ENCODE assay signal across 35 cellular contexts in the genomic region with DNA sequence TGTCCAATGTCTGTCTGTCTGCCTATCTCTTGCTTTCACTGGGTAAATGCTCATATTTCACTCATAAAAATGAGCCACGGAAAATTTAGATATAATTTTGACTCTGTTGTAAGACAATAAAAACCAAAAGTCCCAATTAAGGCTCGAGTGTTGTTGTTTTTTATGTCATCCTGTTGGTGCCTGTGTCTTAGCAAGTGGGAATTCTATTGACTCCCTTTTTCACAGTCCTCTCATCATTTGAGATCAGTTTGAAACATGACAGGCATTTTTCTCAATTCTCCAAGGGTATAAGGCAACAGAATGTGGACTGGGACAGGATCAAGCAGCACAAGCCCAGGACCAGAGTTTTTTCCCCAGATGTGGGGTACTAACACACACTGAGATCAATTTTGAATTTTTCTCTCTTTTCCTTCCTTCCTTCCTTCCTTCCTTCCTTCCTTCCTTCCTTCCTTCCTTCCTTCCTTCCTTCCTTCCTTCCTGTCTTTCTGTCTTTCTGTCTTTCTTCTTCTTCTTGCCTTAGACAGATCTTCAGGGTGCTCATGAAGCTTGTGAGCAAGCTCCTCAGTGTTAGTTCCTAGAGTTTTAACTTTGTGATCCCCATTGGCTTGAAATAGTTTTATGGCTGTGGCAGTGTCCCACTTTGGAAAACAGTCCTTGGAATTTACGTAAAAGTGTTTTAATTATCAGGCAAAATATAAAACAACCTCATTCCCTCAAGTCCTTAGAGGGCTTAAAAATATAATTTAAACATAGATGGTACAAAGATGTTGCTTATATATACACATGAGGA. TPM values are rescaled to one million over a fixed set of nuclear protein-coding genes. Genes with fewer than 3 reads are reported as not detected.
DNase-seq lines count a peak whose midpoint lies in the region; ATAC-seq and TF ChIP-seq lines count a peak whose summit lies in the region.
"Had no signal": no experiment of that assay in that cellular context is flagged by ENCODE, and none has a peak within 500 bp of the region (broad histone marks: within the 10 kb centered on the region; RNA-seq: fewer than 3 reads in every experiment).

No MANE protein-coding gene starts in this region.

- H3K27ac Mint-ChIP-seq in T-cell: no peak overlapping the region
- H3K27ac Mint-ChIP-seq: B cell; CD14-positive monocyte; CD4-positive, alpha-beta T cell; CD4-positive, CD25-positive, alpha-beta regulatory T cell; CD8-positive, alpha-beta memory T cell; CD8-positive, alpha-beta T cell had no signal

- H3K9me3 ChIP-seq in A673 (ENCODE audit: low read depth, low read length, poor library complexity, severe bottlenecking) (no peaks in the 10 kb centered on the region), HEK293 (ENCODE audit: control insufficient read depth, insufficient read depth, low read depth, low read length) (no peaks in the 10 kb centered on the region), SK-N-MC (ENCODE audit: low read depth, low read length) (peaks cover 2% of the 10 kb centered on the region; the same call in 1 of the 2 replicates)
- H3K9me3 ChIP-seq: A549; BE2C; BLaER1; BLaER1 treated with 17β-estradiol and CSF1 and Interleukin-3, amounts not matched to agents 10 nM and 100 nM; Caco-2 had no signal

- H3K4me1 Mint-ChIP-seq in T-cell: no peaks in the 10 kb centered on the region
- H3K4me1 Mint-ChIP-seq: B cell; CD14-positive monocyte; CD4-positive, alpha-beta memory T cell; CD4-positive, CD25-positive, alpha-beta regulatory T cell; CD8-positive, alpha-beta memory T cell had no signal

- H3K27ac ChIP-seq in A673 (ENCODE audit: low read depth, low read length, poor library complexity, severe bottlenecking) (peak overlapping the region; percentile 88), HEK293 (ENCODE audit: extremely low read depth, low read depth, low read length) (no peak overlapping the region), SK-N-MC (peak overlapping the region; percentile 100)
- H3K27ac ChIP-seq: 22Rv1; A549; BLaER1; BLaER1 treated with 17β-estradiol and CSF1 and Interleukin-3, amounts not matched to agents 10 nM and 100 nM; C4-2B had no signal

- H3K4me1 ChIP-seq in A673 (ENCODE audit: insufficient read depth, low read length, poor library complexity, severe bottlenecking): peaks cover 61% of the 10 kb centered on the region
- peaks cover 14% of the 10 kb centered on the region for H3K4me1 ChIP-seq in HEK293 (ENCODE audit: control insufficient read depth, insufficient read depth, low read length)
- H3K4me1 ChIP-seq: A549, BE2C, BLaER1, Caco-2 had no signal

- H3K4me3 ChIP-seq in A673 (ENCODE audit: low read depth, low read length, poor library complexity, severe bottlenecking): peak overlapping the region; percentile 7
- no peak overlapping the region for H3K4me3 ChIP-seq in HEK293 (ENCODE audit: low read depth, low read length)
- peak overlapping the region; percentile 57 for H3K4me3 ChIP-seq in SK-N-MC
- H3K4me3 ChIP-seq: A549; BLaER1; BLaER1 treated with 17β-estradiol and CSF1 and Interleukin-3, amounts not matched to agents 10 nM and 100 nM had no signal

- peaks cover 0 to 6% (median 0%) of the 10 kb centered on the region in 3 donors for H3K9me3 Mint-ChIP-seq in T-cell
- H3K9me3 Mint-ChIP-seq: CD14-positive monocyte; CD4-positive, alpha-beta T cell; CD8-positive, alpha-beta T cell had no signal

- DNase-seq in A673 (ENCODE audit: low spot score): peak; percentile 89
- peak; percentile 100 for DNase-seq in SK-N-MC (ENCODE audit: low read depth, low spot score)
- DNase-seq in T-cell: no peak
- DNase-seq in stimulated activated naive CD4-positive, alpha-beta T cell treated with Interleukin-2 at 50 U/mL for 16 hours (lab: John Stamatoyannopoulos, UW): no peak
- DNase-seq: 8988T; ACHN; AML-193; BE2C; C1 segment of cervical spinal cord; Caco-2; Calu3; CD4-positive, alpha-beta memory T cell; CD4-positive, alpha-beta T cell; CD4-positive, CD25-positive, alpha-beta regulatory T cell; CD8-positive, alpha-beta memory T cell; CD8-positive, alpha-beta T cell; COR-L47; DMS 273 treated with DMSO at 0.1 percent for 48 hours; DMS153; DMS53; DMS79; DMS79 treated with DMSO at 0.1 percent for 48 hours; DND-41; EL had no signal

- intact Hi-C loops in A673 (cut with micrococcal nuclease; ENCODE audit: unreplicated experiment): loop anchor here (1.0 kb wide), 1 partner anchor 150 kb away; no protein-coding TSS in a partner anchor

- BruUV-seq in A673 (replicated peaks; lab: Mats Ljungman, UMichigan): no TSS peak

- ATAC-seq in T-cell (replicated peaks in 1 of 4) (no peak), GM19455 (IDR thresholded peaks at IDR 0.05; ENCODE audit: unreplicated experiment) (no peak)
- ATAC-seq: A549; CD8-positive, alpha-beta T cell had no signal

- H3K4me3 Mint-ChIP-seq in T-cell: no peak overlapping the region
- H3K4me3 Mint-ChIP-seq: B cell; CD14-positive monocyte; CD4-positive, alpha-beta memory T cell; CD4-positive, alpha-beta T cell; CD4-positive, CD25-positive, alpha-beta regulatory T cell; CD8-positive, alpha-beta memory T cell; CD8-positive, alpha-beta T cell had no signal

- TF ChIP-seq CTCF in A673 (conservative IDR thresholded peaks at IDR 0.05; ENCODE audit: low read depth, low read length): no peak
- TF ChIP-seq CTCF in HEK293 (tag by site-specific recombination; IDR thresholded peaks at IDR 0.05): no peak

- no peaks in the 10 kb centered on the region for H3K27me3 ChIP-seq in A673 (replicated peaks; ENCODE audit: insufficient read depth, low read depth, low read length, poor library complexity)
- H3K27me3 ChIP-seq: BLaER1; BLaER1 treated with 17β-estradiol and CSF1 and Interleukin-3, amounts not matched to agents 10 nM and 100 nM had no signal

- POLR2A ChIA-PET in A673 (lab: Charles Lee; ENCODE audit: low non-redundant PET) (interaction anchor here (0.7 kb wide), 1 partner anchor 178 kb away, joined by 4 read pairs; no protein-coding TSS in a partner anchor), HEK293 (lab: Yijun Ruan, JAX) (no interaction called here), T-cell (lab: Charles Lee) (no interaction called here)

- peak overlapping the region; percentile 80 for H3K9ac ChIP-seq in SK-N-MC (ENCODE audit: insufficient read length)
- H3K9ac ChIP-seq: BLaER1; BLaER1 treated with 17β-estradiol and CSF1 and Interleukin-3, amounts not matched to agents 10 nM and 100 nM had no signal

- H3K27me3 Mint-ChIP-seq in T-cell: peaks cover 3 to 4% of the 10 kb centered on the region in 2 donors
- H3K27me3 Mint-ChIP-seq: CD8-positive, alpha-beta memory T cell had no signal

- H3K36me3 Mint-ChIP-seq in T-cell: no peaks in the 10 kb centered on the region
- H3K36me3 Mint-ChIP-seq: CD14-positive monocyte; CD4-positive, alpha-beta memory T cell; CD4-positive, CD25-positive, alpha-beta regulatory T cell; CD8-positive, alpha-beta memory T cell; CD8-positive, alpha-beta T cell had no signal

- H3K36me3 ChIP-seq in A673 (ENCODE audit: insufficient read depth, low read length, poor library complexity, severe bottlenecking): no peaks in the 10 kb centered on the region
- no peaks in the 10 kb centered on the region for H3K36me3 ChIP-seq in HEK293 (ENCODE audit: control insufficient read depth in 2 of 2, insufficient read depth in 1 of 2, low read length in 2 of 2)
- H3K36me3 ChIP-seq in SK-N-MC (ENCODE audit: insufficient read depth, low read length): no peaks in the 10 kb centered on the region
- H3K36me3 ChIP-seq: BE2C; BLaER1; BLaER1 treated with 17β-estradiol and CSF1 and Interleukin-3, amounts not matched to agents 10 nM and 100 nM had no signal

- CTCF ChIA-PET in A673 (lab: Charles Lee): interaction anchor here (0.7 kb wide), 1 partner anchor 64 kb away, joined by 3 read pairs; no protein-coding TSS in a partner anchor
- CTCF ChIA-PET in HEK293 (lab: Yijun Ruan, JAX): no interaction called here
- CTCF ChIA-PET in T-cell (lab: Charles Lee): no interaction called here

TF ChIP-seq in HEK293, 187 proteins besides CTCF, POLR2A, EP300 and RAD21:
- TF ChIP-seq ZNF174 (tag by site-specific recombination; IDR thresholded peaks at IDR 0.05): no peak
- peak; percentile 32; the same call in 1 of the 2 replicates for TF ChIP-seq ZNF366 (tag by site-specific recombination; conservative IDR thresholded peaks at IDR 0.05)

RNA-seq across cellular contexts. Expression of gene NEUROD6, which starts 3.2 kb away (rescaled TPM):
- total RNA-seq in A673 (2021): not detected in 2 replicates
- not detected for total RNA-seq in T-cell
- total RNA-seq: A172; B cell; Caco-2; Calu3; CD4-positive, alpha-beta memory T cell; CD4-positive, alpha-beta T cell; CD4-positive, CD25-positive, alpha-beta regulatory T cell; CD8-positive, alpha-beta memory T cell; CD8-positive, alpha-beta T cell; Daoy had no signal

Comparison
In these comparisons a context has a peak if more than half of its experiments do, and no peak if none do; other contexts are left out.
1. DNase-seq: peak in A673 (single experiment) and SK-N-MC (single experiment); none in T-cell (0 of 34) and stimulated activated naive CD4-positive, alpha-beta T cell treated with Interleukin-2 at 50 U/mL for 16 hours (single experiment).